8 cellular contexts compared by ENCODE assay signal in genomic region chr21:44871576-44872265, GRCh38. TPM values are rescaled to one million over a fixed set of nuclear protein-coding genes. Genes with fewer than 3 reads are reported as not detected.
DNase-seq lines count a peak whose midpoint lies in the region; ATAC-seq, FAIRE-seq and TF ChIP-seq lines count a peak whose summit lies in the region.

No MANE protein-coding gene starts in this region.

- intact Hi-C loops in lower lobe of right lung (cut with DNase I), result no loop called here

- H3K9me3 ChIP-seq in lower lobe of right lung, result no peaks in the 10 kb centered on the region

- peaks cover 8% of the 10 kb centered on the region for H3K36me3 ChIP-seq in lower lobe of right lung

- H3K4me3 ChIP-seq in GM12865 (ENCODE audit: low read depth, low read length), result peak overlapping the region; percentile 80
- H3K4me3 ChIP-seq in coronary artery, result peak overlapping the region; percentile 98
- peak overlapping the region; percentile 79 for H3K4me3 ChIP-seq in lower lobe of right lung

- no peak for FAIRE-seq in RCC 7860 (lab: Jason Lieb, UNC)

- H3K27ac ChIP-seq in coronary artery (peak overlapping the region; percentile 95 to 97), lower lobe of right lung (peak overlapping the region; percentile 98), temporal lobe (ENCODE audit: low read depth, low read length) (peak overlapping the region; percentile 34)

- DNase-seq in GM12865 (ENCODE audit: low read depth), result no peak
- DNase-seq in RCC 7860 (ENCODE audit: low spot score), result peak; percentile 51
- peak; percentile 84 for DNase-seq in coronary artery (ENCODE audit: low spot score)
- DNase-seq in lower lobe of right lung, result no peak

- peaks cover 75% of the 10 kb centered on the region for H3K4me1 ChIP-seq in lower lobe of right lung

- peak; percentile 2 to 39 for ATAC-seq in lower lobe of right lung
- no peak for ATAC-seq in GM21786 (IDR thresholded peaks at IDR 0.05; ENCODE audit: unreplicated experiment)
- no peak for ATAC-seq in HG02610 (IDR thresholded peaks at IDR 0.05; ENCODE audit: unreplicated experiment)
- no peak for ATAC-seq in HG03025 (IDR thresholded peaks at IDR 0.05; ENCODE audit: low FRiP score, unreplicated experiment)

- no peaks in the 10 kb centered on the region for H3K27me3 ChIP-seq in lower lobe of right lung (ENCODE audit: low read depth)

- TF ChIP-seq CTCF in GM12865 (IDR thresholded peaks at IDR 0.05; ENCODE audit: insufficient read depth, low read depth, low read length, missing control alignments) (no peak), coronary artery (IDR thresholded peaks at IDR 0.05) (no peak), lower lobe of right lung (IDR thresholded peaks at IDR 0.05) (no peak)

RNA-seq across cellular contexts. Expression of gene PTTG1IP, which starts 1.8 kb away (rescaled TPM):
- 209 TPM for total RNA-seq in lower lobe of right lung
- 63.2 TPM for total RNA-seq in temporal lobe

RNA-seq across cellular contexts. Expression of gene ITGB2, which starts 49.0 kb away (rescaled TPM):
- total RNA-seq in lower lobe of right lung, result 468 TPM
- total RNA-seq in temporal lobe, result 3.4 TPM

RNA-seq across cellular contexts. Expression of gene SUMO3, which starts 53.9 kb away (rescaled TPM):
- total RNA-seq in lower lobe of right lung (88.2 TPM), temporal lobe (55.6 TPM)

Comparison
In these comparisons a context has a peak if more than half of its experiments do, and no peak if none do; other contexts are left out.
1. DNase-seq: peak in RCC 7860 (single experiment) and coronary artery (single experiment); none in GM12865 (single experiment) and lower lobe of right lung (single experiment).
2. H3K27ac ChIP-seq: peak in every context shown above with its lines; median percentile 98 in lower lobe of right lung; 96 in coronary artery; 34 in temporal lobe.
3. ATAC-seq: peak in lower lobe of right lung (2 of 2); none in GM21786 (single experiment), HG02610 (single experiment) and HG03025 (single experiment).
4. RNA of gene ITGB2, which starts 49.0 kb away (total RNA-seq): 468 TPM in lower lobe of right lung (single experiment); 3.4 TPM in temporal lobe (single experiment); every median in the first group is over 100 times any median in the second.
5. Peak in every context shown above with its lines, with median percentiles within 50 percentile points of each other: H3K4me3 ChIP-seq.